Comparison of ENCODE assay signal across 20 cellular contexts in genomic region chr15:29800441-29801366, GRCh38. TPM values are rescaled to one million over a fixed set of nuclear protein-coding genes. Genes with fewer than 3 reads are reported as not detected.
DNase-seq lines count a peak whose midpoint lies in the region; ATAC-seq, FAIRE-seq and TF ChIP-seq lines count a peak whose summit lies in the region.
"Had no signal": no experiment of that assay in that cellular context is flagged by ENCODE, and none has a peak within 500 bp of the region (broad histone marks: within the 10 kb centered on the region; RNA-seq: fewer than 3 reads in every experiment).

No MANE protein-coding gene starts in this region.

- no peak for TF ChIP-seq EP300 in esophagus muscularis mucosa (IDR thresholded peaks at IDR 0.05)

- peak in 6 of 8 donors; percentile 41 to 76 (median 65) for ATAC-seq in heart right ventricle
- ATAC-seq in Right ventricle myocardium inferior: no peak
- no peak for ATAC-seq in HG03521 (IDR thresholded peaks at IDR 0.05; ENCODE audit: unreplicated experiment)
- ATAC-seq: activated T-cell treated with anti-CD3 and anti-CD28 coated beads, Interleukin-2, amount 50 U/mL, for 72 hours; effector memory CD8-positive, alpha-beta T cell; foreskin keratinocyte; HepG2; stimulated activated memory B cell treated with anti-CD40 and anti-IgM and Interleukin-4, amounts not matched to agents 10 μg/mL and 1 μg/mL and 100 μg/mL, for 72 hours had no signal

- no peak for FAIRE-seq in small intestine (lab: Jason Lieb, UNC)
- FAIRE-seq: HepG2 had no signal

- H3K9me3 Mint-ChIP-seq in mesothelial cell of epicardium: peaks cover 9% of the 10 kb centered on the region
- H3K9me3 Mint-ChIP-seq: activated CD4-positive, alpha-beta memory T cell treated with anti-CD3 and anti-CD28 coated beads for 36 hours; activated naive CD8-positive, alpha-beta T cell treated with anti-CD3 and anti-CD28 coated beads, Interleukin-2, amount 10 ng/mL, durations not matched to agents 7 days and 5 days; activated T-cell treated with anti-CD3 and anti-CD28 coated beads, Interleukin-2, amount 50 U/mL, for 72 hours had no signal

- WGBS in heart right ventricle, 2 donors: 30 to 32% methylated on average over 7 of the region's 7 CpGs
- WGBS in esophagus muscularis mucosa: 65% methylated on average over 7 of the region's 7 CpGs
- WGBS in small intestine, 3 donors: 52 to 82% (median 65%) methylated on average over 7 of the region's 7 CpGs

- H3K27ac ChIP-seq in heart right ventricle (peak overlapping the region in 9 of 10 donors; percentile 26 to 78 (median 68)), esophagus muscularis mucosa (replicated peaks in 1 of 4) (peak overlapping the region in 2 of 4 donors; percentile 13 to 32), small intestine (ENCODE audit: low read depth in 1 of 2, low read length in 1 of 2) (no peak overlapping the region), SJCRH30 (no peak overlapping the region)
- H3K27ac ChIP-seq: breast epithelium, foreskin keratinocyte had no signal

- TF ChIP-seq CTCF in heart right ventricle (IDR thresholded peaks at IDR 0.05) (no peak), esophagus muscularis mucosa (IDR thresholded peaks at IDR 0.05) (no peak), mesothelial cell of epicardium (IDR thresholded peaks at IDR 0.05; ENCODE audit: unreplicated experiment) (no peak)

- H3K36me3 ChIP-seq in heart right ventricle (peaks cover 0 to 20% (median 4%) of the 10 kb centered on the region in 9 donors), esophagus muscularis mucosa (peaks cover 0 to 12% (median 2%) of the 10 kb centered on the region in 4 donors), small intestine (ENCODE audit: control insufficient read depth in 2 of 2, insufficient read depth in 2 of 2, low read length in 2 of 2) (no peaks in the 10 kb centered on the region), SJCRH30 (peaks cover 14% of the 10 kb centered on the region)
- H3K36me3 ChIP-seq: breast epithelium had no signal

- no peak for DNase-seq in heart right ventricle
- no peak for DNase-seq in Right ventricle myocardium inferior (ENCODE audit: missing footprints)
- no peak for DNase-seq in esophagus muscularis mucosa (ENCODE audit: extremely low spot score)
- no peak for DNase-seq in mesothelial cell of epicardium (ENCODE audit: low spot score in 2 of 2, unreplicated experiment in 2 of 2)
- no peak for DNase-seq in DMS 273 (lab: John Stamatoyannopoulos, UW; ENCODE audit: unreplicated experiment)
- no peak for DNase-seq in small intestine
- no peak for DNase-seq in SJCRH30
- DNase-seq: activated CD4-positive, alpha-beta memory T cell treated with anti-CD3 and anti-CD28 coated beads for 36 hours; activated naive CD8-positive, alpha-beta T cell treated with anti-CD3 and anti-CD28 coated beads, Interleukin-2, amount 10 ng/mL, durations not matched to agents 7 days and 5 days; activated T-cell treated with anti-CD3 and anti-CD28 coated beads, Interleukin-2, amount 50 U/mL, for 72 hours; effector memory CD8-positive, alpha-beta T cell; foreskin keratinocyte; NCI-H2029 treated with DMSO at 0.1 percent for 48 hours; NCI-H526; nucleus accumbens; trophoblast cell had no signal

- TF ChIP-seq POLR2A in esophagus muscularis mucosa (IDR thresholded peaks at IDR 0.05; ENCODE audit: low read depth): no peak

- H3K4me3 ChIP-seq in heart right ventricle: peak overlapping the region in 7 of 10 donors; percentile 11 to 44 (median 31)
- H3K4me3 ChIP-seq in esophagus muscularis mucosa: peak overlapping the region in 3 of 4 donors; percentile 3 to 5 (median 4)
- H3K4me3 ChIP-seq in small intestine (ENCODE audit: low read depth in 1 of 2, low read length in 2 of 2): no peak overlapping the region
- no peak overlapping the region for H3K4me3 ChIP-seq in SJCRH30

- H3K27me3 Mint-ChIP-seq in mesothelial cell of epicardium (ENCODE audit: low read depth): no peaks in the 10 kb centered on the region

- H3K4me1 ChIP-seq in heart right ventricle: peaks cover 9 to 80% (median 63%) of the 10 kb centered on the region in 9 donors
- peaks cover 39 to 53% (median 48%) of the 10 kb centered on the region in 4 donors for H3K4me1 ChIP-seq in esophagus muscularis mucosa
- H3K4me1 ChIP-seq in small intestine (ENCODE audit: control insufficient read depth in 2 of 2, insufficient read depth in 1 of 2, low read depth in 1 of 2, low read length in 1 of 2): peaks cover 0 to 3% of the 10 kb centered on the region in 2 donors
- peaks cover 8% of the 10 kb centered on the region for H3K4me1 ChIP-seq in SJCRH30

- peaks cover 41% of the 10 kb centered on the region for H3K4me1 Mint-ChIP-seq in mesothelial cell of epicardium
- H3K4me1 Mint-ChIP-seq: activated naive CD8-positive, alpha-beta T cell treated with anti-CD3 and anti-CD28 coated beads, Interleukin-2, amount 10 ng/mL, durations not matched to agents 7 days and 5 days; stimulated activated memory B cell treated with anti-CD40 and anti-IgM and Interleukin-4, amounts not matched to agents 10 μg/mL and 1 μg/mL and 100 μg/mL, for 72 hours had no signal

- peak overlapping the region; percentile 77 for H3K27ac Mint-ChIP-seq in mesothelial cell of epicardium
- H3K27ac Mint-ChIP-seq: activated CD4-positive, alpha-beta memory T cell treated with anti-CD3 and anti-CD28 coated beads for 36 hours; activated naive CD8-positive, alpha-beta T cell treated with anti-CD3 and anti-CD28 coated beads, Interleukin-2, amount 10 ng/mL, durations not matched to agents 7 days and 5 days; activated T-cell treated with anti-CD3 and anti-CD28 coated beads, Interleukin-2, amount 50 U/mL, for 72 hours; effector memory CD8-positive, alpha-beta T cell; stimulated activated memory B cell treated with anti-CD40 and anti-IgM and Interleukin-4, amounts not matched to agents 10 μg/mL and 1 μg/mL and 100 μg/mL, for 72 hours had no signal

- H3K36me3 Mint-ChIP-seq in mesothelial cell of epicardium: peaks cover 30% of the 10 kb centered on the region
- H3K36me3 Mint-ChIP-seq: activated CD4-positive, alpha-beta memory T cell treated with anti-CD3 and anti-CD28 coated beads for 36 hours; activated naive CD8-positive, alpha-beta T cell treated with anti-CD3 and anti-CD28 coated beads, Interleukin-2, amount 10 ng/mL, durations not matched to agents 7 days and 5 days; stimulated activated memory B cell treated with anti-CD40 and anti-IgM and Interleukin-4, amounts not matched to agents 10 μg/mL and 1 μg/mL and 100 μg/mL, for 72 hours had no signal

- H3K4me3 Mint-ChIP-seq in mesothelial cell of epicardium: no peak overlapping the region
- H3K4me3 Mint-ChIP-seq: activated CD4-positive, alpha-beta memory T cell treated with anti-CD3 and anti-CD28 coated beads for 36 hours; activated naive CD8-positive, alpha-beta T cell treated with anti-CD3 and anti-CD28 coated beads, Interleukin-2, amount 10 ng/mL, durations not matched to agents 7 days and 5 days; activated T-cell treated with anti-CD3 and anti-CD28 coated beads, Interleukin-2, amount 50 U/mL, for 72 hours; effector memory CD8-positive, alpha-beta T cell; stimulated activated memory B cell treated with anti-CD40 and anti-IgM and Interleukin-4, amounts not matched to agents 10 μg/mL and 1 μg/mL and 100 μg/mL, for 72 hours had no signal

- H3K27me3 ChIP-seq in heart right ventricle (no peaks in the 10 kb centered on the region), esophagus muscularis mucosa (no peaks in the 10 kb centered on the region), small intestine (ENCODE audit: control insufficient read depth in 2 of 2, insufficient read depth in 2 of 2, low read length in 2 of 2) (no peaks in the 10 kb centered on the region), SJCRH30 (no peaks in the 10 kb centered on the region)
- H3K27me3 ChIP-seq: breast epithelium, foreskin keratinocyte had no signal

- peaks cover 0 to 4% (median 0%) of the 10 kb centered on the region in 11 donors for H3K9me3 ChIP-seq in heart right ventricle
- no peaks in the 10 kb centered on the region for H3K9me3 ChIP-seq in esophagus muscularis mucosa
- H3K9me3 ChIP-seq in small intestine (ENCODE audit: control insufficient read depth, low read depth): no peaks in the 10 kb centered on the region
- H3K9me3 ChIP-seq in SJCRH30 (replicated peaks): no peaks in the 10 kb centered on the region
- H3K9me3 ChIP-seq: breast epithelium had no signal

- intact Hi-C loops in heart right ventricle (cut with DNase I) (loop anchor here in 1 of 10 donors (5.0 kb wide), 1 partner anchor 33 kb away; no protein-coding TSS in a partner anchor), Right ventricle myocardium inferior (cut with DNase I) (no loop called here), esophagus muscularis mucosa (cut with DNase I) (no loop called here)

RNA-seq across cellular contexts. Expression of gene TJP1, which starts 21.6 kb away (rescaled TPM):
- total RNA-seq in heart right ventricle (100 to 1,000 TPM in 8 of 10 donors, 10 to 100 TPM in 2; 89.0 to 166 (median 126) TPM), Right ventricle myocardium inferior (111 TPM), esophagus muscularis mucosa (100 to 1,000 TPM in 1 of 4 donors, 10 to 100 TPM in 3; 69.4 to 108 (median 90.2) TPM), mesothelial cell of epicardium (147 to 159 TPM (median 154 TPM) in 3 replicates)
- polyA plus RNA-seq in heart right ventricle (10 to 100 TPM; 22.8 to 32.8 TPM), small intestine (10 to 100 TPM; 19.5 to 31.1 (median 28.6) TPM)
- total RNA-seq in SJCRH30 (2014; rRNA removed; shearing (Covaris generic)): 59.2 and 60.1 TPM in 2 replicates
- total RNA-seq: activated CD4-positive, alpha-beta memory T cell treated with anti-CD3 and anti-CD28 coated beads for 36 hours; activated naive CD8-positive, alpha-beta T cell treated with anti-CD3 and anti-CD28 coated beads, Interleukin-2, amount 10 ng/mL, durations not matched to agents 7 days and 5 days had no signal

Comparison
In these comparisons a context has a peak if more than half of its experiments do, and no peak if none do; other contexts are left out.
1. ATAC-seq: peak in heart right ventricle (6 of 8); none in Right ventricle myocardium inferior (single experiment) and HG03521 (single experiment).
2. H3K27ac ChIP-seq: peak in heart right ventricle (9 of 10); none in small intestine (0 of 2) and SJCRH30 (single experiment).
3. H3K4me3 ChIP-seq: peak in heart right ventricle (7 of 10) and esophagus muscularis mucosa (3 of 4); none in small intestine (0 of 2) and SJCRH30 (single experiment).